Comparison of ENCODE assay signal across 20 cellular contexts in the genomic region with DNA sequence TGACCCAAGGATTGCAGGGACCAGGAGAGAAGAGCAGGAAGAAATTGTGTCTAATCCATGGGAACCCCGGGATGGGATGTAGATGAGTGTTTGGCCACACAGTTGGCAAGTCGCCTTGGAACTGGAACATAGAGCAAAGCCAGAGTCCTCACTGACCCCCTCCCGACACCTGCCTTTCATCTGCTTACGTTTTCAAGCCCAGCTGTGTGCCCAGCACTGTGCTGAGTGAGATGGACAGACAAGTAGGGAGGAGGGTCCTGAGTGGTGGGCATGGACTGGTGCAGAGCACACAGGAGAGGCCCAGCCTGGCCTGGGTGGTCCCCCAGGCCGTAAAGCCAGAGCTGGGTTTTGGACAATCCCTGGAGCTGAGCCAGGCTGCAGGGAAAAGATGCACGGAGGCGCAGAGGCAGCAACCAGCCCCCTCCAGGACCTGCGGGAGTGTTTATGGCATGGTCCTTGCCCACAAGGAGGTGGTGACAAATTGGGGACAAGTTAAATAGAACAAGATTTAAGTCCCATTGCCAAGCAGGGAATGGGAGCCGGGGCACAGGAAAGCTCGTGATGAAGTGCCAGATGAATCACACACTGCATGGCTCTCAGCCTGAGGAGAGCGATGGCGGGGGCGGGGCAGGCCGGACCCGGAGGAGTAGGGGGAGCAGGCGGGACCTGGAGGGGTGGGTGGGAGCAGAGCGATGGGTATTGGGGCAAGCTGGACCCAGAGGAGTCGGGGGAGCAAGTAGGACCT.
DNase-seq lines count a peak whose midpoint lies in the region; TF ChIP-seq lines count a peak whose summit lies in the region.
"Had no signal": no experiment of that assay in that cellular context is flagged by ENCODE, and none has a peak within 500 bp of the region (broad histone marks: within the 10 kb centered on the region; RNA-seq: fewer than 3 reads in every experiment).

No MANE protein-coding gene starts in this region.

- no peak for TF ChIP-seq POLR2A in Peyer's patch (IDR thresholded peaks at IDR 0.05)

- H3K27me3 ChIP-seq in dorsolateral prefrontal cortex (no peaks in the 10 kb centered on the region), left ventricle myocardium inferior (ENCODE audit: low read depth) (no peaks in the 10 kb centered on the region), Peyer's patch (no peaks in the 10 kb centered on the region)

- H3K4me1 ChIP-seq in left ventricle myocardium inferior (peaks cover 50% of the 10 kb centered on the region), Peyer's patch (no peaks in the 10 kb centered on the region)
- H3K4me1 ChIP-seq: A549, HAP-1 had no signal

- H3K27ac ChIP-seq in dorsolateral prefrontal cortex (no peak overlapping the region), left ventricle myocardium inferior (replicated peaks) (peak overlapping the region; percentile 84), Peyer's patch (no peak overlapping the region)
- H3K27ac ChIP-seq: A549 had no signal

- intact Hi-C loops in dorsolateral prefrontal cortex (cut with DNase I) (no loop called here), left ventricle myocardium inferior (cut with micrococcal nuclease) (no loop called here)

- TF ChIP-seq CTCF in dorsolateral prefrontal cortex (IDR thresholded peaks at IDR 0.05 in 54 of 56, conservative IDR thresholded peaks at IDR 0.05 in 2 of 56; ENCODE audit: low read depth in 1 of 56, partially characterized antibody in 56 of 56) (no peak), left ventricle myocardium inferior (IDR thresholded peaks at IDR 0.05; ENCODE audit: borderline replicate concordance) (no peak), Peyer's patch (IDR thresholded peaks at IDR 0.05) (no peak)

- H3K36me3 ChIP-seq in left ventricle myocardium inferior, result no peaks in the 10 kb centered on the region
- H3K36me3 ChIP-seq in Peyer's patch, result no peaks in the 10 kb centered on the region
- H3K36me3 ChIP-seq: HAP-1 had no signal

- H3K9me3 ChIP-seq in left ventricle myocardium inferior (replicated peaks) (no peaks in the 10 kb centered on the region), Peyer's patch (no peaks in the 10 kb centered on the region)
- H3K9me3 ChIP-seq: A549, HAP-1, SK-N-SH had no signal

- H3K4me3 ChIP-seq in dorsolateral prefrontal cortex, result no peak overlapping the region
- H3K4me3 ChIP-seq in left ventricle myocardium inferior, result no peak overlapping the region
- H3K4me3 ChIP-seq in Peyer's patch, result no peak overlapping the region
- H3K4me3 ChIP-seq: A549, HAP-1 had no signal

- DNase-seq in AG08396 (ENCODE audit: low spot score) (peak; percentile 29), dorsolateral prefrontal cortex (peak in 7 of 10 donors; percentile 35 to 78 (median 54)), left ventricle myocardium inferior (peak; percentile 31), occipital lobe (lab: John Stamatoyannopoulos, UW) (peak; percentile 63), NCI-H1436 (lab: John Stamatoyannopoulos, UW) (no peak), DMS114 treated with DMSO at 0.1 percent for 48 hours (lab: John Stamatoyannopoulos, UW; ENCODE audit: unreplicated experiment) (no peak), Peyer's patch (no peak), HCEC 1CT (no peak)
- DNase-seq: DND-41; IMR-90; MM.1S; NCI-H1092 treated with DMSO at 0.1 percent for 48 hours; NCI-H2081 treated with DMSO at 0.1 percent for 48 hours; NCI-H510A; NCI-H748 treated with DMSO at 0.1 percent for 48 hours; NK-92 treated with Interleukin-12 subunit alpha and Interleukin-12 subunit beta, amount 100 ng/mL, for 24 hours; SHP77 treated with DMSO at 0.1 percent for 48 hours; SK-N-SH had no signal

Comparison
In these comparisons a context has a peak if more than half of its experiments do, and no peak if none do; other contexts are left out.
1. DNase-seq: peak in AG08396 (single experiment), dorsolateral prefrontal cortex (7 of 10), left ventricle myocardium inferior (single experiment) and occipital lobe (single experiment); none in NCI-H1436 (single experiment), DMS114 treated with DMSO at 0.1 percent for 48 hours (single experiment), Peyer's patch (0 of 3) and HCEC 1CT (single experiment).